28 cellular contexts compared by ENCODE assay signal in genomic region chr6:9225441-9225871, GRCh38.
DNase-seq lines count a peak whose midpoint lies in the region; ATAC-seq, FAIRE-seq and TF ChIP-seq lines count a peak whose summit lies in the region.
"Had no signal": no experiment of that assay in that cellular context is flagged by ENCODE, and none has a peak within 500 bp of the region (broad histone marks: within the 10 kb centered on the region; RNA-seq: fewer than 3 reads in every experiment).

No MANE protein-coding gene starts in this region.

- FAIRE-seq in bronchial epithelial cell (lab: Jason Lieb, UNC): no peak
- FAIRE-seq: A204.1, GM18507, urothelium cell line had no signal

- no peak overlapping the region for H3K4me3 ChIP-seq in AG04449 (ENCODE audit: low read depth, low read length)
- no peak overlapping the region for H3K4me3 ChIP-seq in bronchial epithelial cell (ENCODE audit: low read depth, low read length)
- H3K4me3 ChIP-seq: SJCRH30, stomach had no signal

- no peaks in the 10 kb centered on the region for H3K9me3 Mint-ChIP-seq in HFFc6
- H3K9me3 Mint-ChIP-seq in activated naive CD4-positive, alpha-beta T cell treated with anti-CD3 and anti-CD28 coated beads for 36 hours: peaks cover 11% of the 10 kb centered on the region

- no peak for ATAC-seq in GM19455 (IDR thresholded peaks at IDR 0.05; ENCODE audit: unreplicated experiment)
- ATAC-seq: natural killer cell treated with Interleukin-12 subunit alpha and Interleukin-12 subunit beta and Interleukin-15 and Interleukin-18, amount 100 ng/mL, for 72 hours had no signal

- intact Hi-C loops in activated naive CD4-positive, alpha-beta T cell treated with anti-CD3 and anti-CD28 coated beads for 36 hours (cut with micrococcal nuclease): no loop called here

- H3K27me3 ChIP-seq in bronchial epithelial cell (ENCODE audit: control insufficient read depth, insufficient read depth, low read length): no peaks in the 10 kb centered on the region
- H3K27me3 ChIP-seq: SJCRH30, stomach had no signal

- POLR2A ChIA-PET in AG04449 (lab: Yijun Ruan, JAX): no interaction called here

- DNase-seq in AG04449 (ENCODE audit: low read depth, low spot score): peak; percentile 53
- DNase-seq in HFFc6: peak; percentile 36
- peak; percentile 59 for DNase-seq in bronchial epithelial cell (ENCODE audit: low read depth)
- peak; percentile 39 for DNase-seq in iris pigment epithelial cell (ENCODE audit: low read depth)
- no peak for DNase-seq in DMS 273 (lab: John Stamatoyannopoulos, UW; ENCODE audit: unreplicated experiment)
- DNase-seq in NCI-H2029 treated with DMSO at 0.1 percent for 48 hours (lab: John Stamatoyannopoulos, UW): no peak
- DNase-seq in activated naive CD4-positive, alpha-beta T cell treated with anti-CD3 and anti-CD28 coated beads for 36 hours: no peak
- DNase-seq: activated CD4-positive, alpha-beta T cell treated with anti-CD3 and anti-CD28 coated beads, Interleukin-2, amount 50 U/mL, for 1 hour; activated CD8-positive, alpha-beta memory T cell treated with anti-CD3 and anti-CD28 coated beads, Interleukin-2, amount 50 U/mL, for 48 hours; activated effector memory CD4-positive, alpha-beta T cell treated with anti-CD3 and anti-CD28 coated beads, Interleukin-2, amount 50 U/mL, for 16 hours; amniotic stem cell; CD4-positive, alpha-beta memory T cell; DMS53; effector memory CD4-positive, alpha-beta T cell; foreskin melanocyte; KBM-7; kidney glomerular epithelial cell; mesendoderm; stimulated activated CD4-positive, alpha-beta T cell treated with anti-CD3 and anti-CD28 coated beads, Interleukin-2, amount 100 ng/mL, for 48 hours; stomach had no signal

- no peak overlapping the region; the same call in 1 of the 2 replicates for H3K4me3 Mint-ChIP-seq in HFFc6
- H3K4me3 Mint-ChIP-seq in activated naive CD4-positive, alpha-beta T cell treated with anti-CD3 and anti-CD28 coated beads for 36 hours: no peak overlapping the region
- H3K4me3 Mint-ChIP-seq: CD4-positive, alpha-beta memory T cell; central memory CD8-positive, alpha-beta T cell; natural killer cell treated with Interleukin-12 subunit alpha and Interleukin-12 subunit beta and Interleukin-15 and Interleukin-18, amount 100 ng/mL, for 72 hours had no signal

- TF ChIP-seq CTCF in AG04449 (IDR thresholded peaks at IDR 0.05; ENCODE audit: insufficient read depth, low read length, missing control alignments) (no peak), HFFc6 (IDR thresholded peaks at IDR 0.05) (no peak), bronchial epithelial cell (IDR thresholded peaks at IDR 0.05; ENCODE audit: insufficient read depth, low read length, severe bottlenecking) (no peak)

- no peak overlapping the region for H3K27ac Mint-ChIP-seq in HFFc6
- H3K27ac Mint-ChIP-seq in activated naive CD4-positive, alpha-beta T cell treated with anti-CD3 and anti-CD28 coated beads for 36 hours: no peak overlapping the region
- H3K27ac Mint-ChIP-seq: CD4-positive, alpha-beta memory T cell; natural killer cell treated with Interleukin-12 subunit alpha and Interleukin-12 subunit beta and Interleukin-15 and Interleukin-18, amount 100 ng/mL, for 72 hours; progenitor cell of endocrine pancreas had no signal

- no peaks in the 10 kb centered on the region for H3K27me3 Mint-ChIP-seq in HFFc6 (ENCODE audit: insufficient read depth)
- no peaks in the 10 kb centered on the region for H3K27me3 Mint-ChIP-seq in activated naive CD4-positive, alpha-beta T cell treated with anti-CD3 and anti-CD28 coated beads for 36 hours (ENCODE audit: low read depth)
- H3K27me3 Mint-ChIP-seq: CD4-positive, alpha-beta memory T cell; central memory CD8-positive, alpha-beta T cell; natural killer cell treated with Interleukin-12 subunit alpha and Interleukin-12 subunit beta and Interleukin-15 and Interleukin-18, amount 100 ng/mL, for 72 hours; progenitor cell of endocrine pancreas had no signal

- no peaks in the 10 kb centered on the region for H3K36me3 ChIP-seq in bronchial epithelial cell (ENCODE audit: control insufficient read depth, insufficient read depth, low read length)
- H3K36me3 ChIP-seq: SJCRH30, stomach had no signal

- H3K36me3 Mint-ChIP-seq in HFFc6 (ENCODE audit: low read depth): no peaks in the 10 kb centered on the region
- H3K36me3 Mint-ChIP-seq in activated naive CD4-positive, alpha-beta T cell treated with anti-CD3 and anti-CD28 coated beads for 36 hours (ENCODE audit: low read depth): no peaks in the 10 kb centered on the region
- H3K36me3 Mint-ChIP-seq: CD4-positive, alpha-beta memory T cell had no signal

- peaks cover 16% of the 10 kb centered on the region for H3K4me1 Mint-ChIP-seq in HFFc6 (ENCODE audit: low read depth)
- H3K4me1 Mint-ChIP-seq in activated naive CD4-positive, alpha-beta T cell treated with anti-CD3 and anti-CD28 coated beads for 36 hours (ENCODE audit: low read depth): no peaks in the 10 kb centered on the region
- H3K4me1 Mint-ChIP-seq: CD4-positive, alpha-beta memory T cell; central memory CD8-positive, alpha-beta T cell had no signal

- CTCF ChIA-PET in AG04449 (lab: Yijun Ruan, JAX): no interaction called here
- CTCF ChIA-PET in activated naive CD4-positive, alpha-beta T cell treated with anti-CD3 and anti-CD28 coated beads for 36 hours (lab: Charles Lee): no interaction called here

Comparison
In these comparisons a context has a peak if more than half of its experiments do, and no peak if none do; other contexts are left out.
1. DNase-seq: peak in AG04449 (single experiment), HFFc6 (single experiment), bronchial epithelial cell (single experiment) and iris pigment epithelial cell (single experiment); none in DMS 273 (single experiment), NCI-H2029 treated with DMSO at 0.1 percent for 48 hours (single experiment) and activated naive CD4-positive, alpha-beta T cell treated with anti-CD3 and anti-CD28 coated beads for 36 hours (single experiment).